In genomic region chr12:119672194-119672593, GRCh38 we compare ENCODE assay signal across 11 cellular contexts. TPM values are rescaled to one million over a fixed set of nuclear protein-coding genes. Genes with fewer than 3 reads are reported as not detected.
DNase-seq lines count a peak whose midpoint lies in the region; ATAC-seq and TF ChIP-seq lines count a peak whose summit lies in the region.
"Had no signal": no experiment of that assay in that cellular context is flagged by ENCODE, and none has a peak within 500 bp of the region (broad histone marks: within the 10 kb centered on the region; RNA-seq: fewer than 3 reads in every experiment).

No MANE protein-coding gene starts in this region.

- no peaks in the 10 kb centered on the region for H3K9me3 Mint-ChIP-seq in CD4-positive, CD25-positive, alpha-beta regulatory T cell
- H3K9me3 Mint-ChIP-seq in activated naive CD8-positive, alpha-beta T cell treated with anti-CD3 and anti-CD28 coated beads, Interleukin-2, amount 50 U/mL, for 24 hours = no peaks in the 10 kb centered on the region
- no peaks in the 10 kb centered on the region for H3K9me3 Mint-ChIP-seq in natural killer cell treated with Interleukin-12 subunit alpha and Interleukin-12 subunit beta and Interleukin-15 and Interleukin-18, amount 100 ng/mL, for 72 hours

- H3K27me3 Mint-ChIP-seq in CD4-positive, CD25-positive, alpha-beta regulatory T cell = no peaks in the 10 kb centered on the region
- H3K27me3 Mint-ChIP-seq in activated naive CD8-positive, alpha-beta T cell treated with anti-CD3 and anti-CD28 coated beads, Interleukin-2, amount 50 U/mL, for 24 hours = no peaks in the 10 kb centered on the region
- no peaks in the 10 kb centered on the region for H3K27me3 Mint-ChIP-seq in natural killer cell treated with Interleukin-12 subunit alpha and Interleukin-12 subunit beta and Interleukin-15 and Interleukin-18, amount 100 ng/mL, for 72 hours

- H3K4me1 Mint-ChIP-seq in CD4-positive, CD25-positive, alpha-beta regulatory T cell = peaks cover 36 to 64% (median 49%) of the 10 kb centered on the region in 4 donors
- H3K4me1 Mint-ChIP-seq in activated naive CD8-positive, alpha-beta T cell treated with anti-CD3 and anti-CD28 coated beads, Interleukin-2, amount 50 U/mL, for 24 hours = peaks cover 67% of the 10 kb centered on the region
- H3K4me1 Mint-ChIP-seq in natural killer cell treated with Interleukin-12 subunit alpha and Interleukin-12 subunit beta and Interleukin-15 and Interleukin-18, amount 100 ng/mL, for 72 hours (ENCODE audit: low read depth in 2 of 2) = peaks cover 31 to 49% of the 10 kb centered on the region in 2 donors

- peaks cover 33% of the 10 kb centered on the region for H3K4me1 ChIP-seq in CD4-positive, CD25-positive, alpha-beta regulatory T cell (ENCODE audit: control insufficient read depth, insufficient read depth, low read length, poor library complexity, severe bottlenecking)

- no peak for ATAC-seq in CD4-positive, CD25-positive, alpha-beta regulatory T cell (ENCODE audit: low read depth in 2 of 2)
- ATAC-seq in activated naive CD8-positive, alpha-beta T cell treated with anti-CD3 and anti-CD28 coated beads, Interleukin-2, amount 50 U/mL, for 24 hours = no peak
- no peak for ATAC-seq in natural killer cell treated with Interleukin-12 subunit alpha and Interleukin-12 subunit beta and Interleukin-15 and Interleukin-18, amount 100 ng/mL, for 72 hours
- ATAC-seq in HG02588 (IDR thresholded peaks at IDR 0.05; ENCODE audit: unreplicated experiment) = no peak
- ATAC-seq in GM19463 (IDR thresholded peaks at IDR 0.05; ENCODE audit: unreplicated experiment) = no peak
- ATAC-seq in GM21529 (IDR thresholded peaks at IDR 0.05; ENCODE audit: unreplicated experiment) = no peak

- H3K27ac Mint-ChIP-seq in CD4-positive, CD25-positive, alpha-beta regulatory T cell = peak overlapping the region; percentile 28 to 84 (median 61)
- peak overlapping the region; percentile 87 for H3K27ac Mint-ChIP-seq in activated naive CD8-positive, alpha-beta T cell treated with anti-CD3 and anti-CD28 coated beads, Interleukin-2, amount 50 U/mL, for 24 hours
- peak overlapping the region; percentile 70 to 84 for H3K27ac Mint-ChIP-seq in natural killer cell treated with Interleukin-12 subunit alpha and Interleukin-12 subunit beta and Interleukin-15 and Interleukin-18, amount 100 ng/mL, for 72 hours

- no peak overlapping the region for H3K27ac ChIP-seq in CD4-positive, CD25-positive, alpha-beta regulatory T cell (ENCODE audit: insufficient read depth, low read length, poor library complexity, severe bottlenecking)
- H3K27ac ChIP-seq in coronary artery = peak overlapping the region in 1 of 2 donors; percentile 31

- H3K36me3 Mint-ChIP-seq in CD4-positive, CD25-positive, alpha-beta regulatory T cell = peaks cover 63% of the 10 kb centered on the region
- H3K36me3 Mint-ChIP-seq in activated naive CD8-positive, alpha-beta T cell treated with anti-CD3 and anti-CD28 coated beads, Interleukin-2, amount 50 U/mL, for 24 hours (ENCODE audit: low read depth) = peaks cover 75% of the 10 kb centered on the region
- H3K36me3 Mint-ChIP-seq in natural killer cell treated with Interleukin-12 subunit alpha and Interleukin-12 subunit beta and Interleukin-15 and Interleukin-18, amount 100 ng/mL, for 72 hours = peaks cover 44% of the 10 kb centered on the region

- H3K27me3 ChIP-seq in CD4-positive, CD25-positive, alpha-beta regulatory T cell (ENCODE audit: control insufficient read depth, insufficient read depth, low read length) = no peaks in the 10 kb centered on the region

- peak overlapping the region in 1 of 4 donors; percentile 40 for H3K4me3 Mint-ChIP-seq in CD4-positive, CD25-positive, alpha-beta regulatory T cell
- no peak overlapping the region for H3K4me3 Mint-ChIP-seq in activated naive CD8-positive, alpha-beta T cell treated with anti-CD3 and anti-CD28 coated beads, Interleukin-2, amount 50 U/mL, for 24 hours
- no peak overlapping the region for H3K4me3 Mint-ChIP-seq in natural killer cell treated with Interleukin-12 subunit alpha and Interleukin-12 subunit beta and Interleukin-15 and Interleukin-18, amount 100 ng/mL, for 72 hours

- H3K36me3 ChIP-seq in CD4-positive, CD25-positive, alpha-beta regulatory T cell (ENCODE audit: control insufficient read depth, insufficient read depth, low read length) = peaks cover 60% of the 10 kb centered on the region

- DNase-seq in CD4-positive, CD25-positive, alpha-beta regulatory T cell = no peak
- DNase-seq in HUDEP-2 (lab: John Stamatoyannopoulos, UW; ENCODE audit: unreplicated experiment in 76 of 76) (peak in 51 of 76 experiments; percentile 8 to 70 (median 40)), coronary artery (ENCODE audit: low spot score) (no peak)
- no peak for DNase-seq in activated naive CD8-positive, alpha-beta T cell treated with anti-CD3 and anti-CD28 coated beads, Interleukin-2, amount 50 U/mL, for 24 hours
- DNase-seq in natural killer cell treated with Interleukin-12 subunit alpha and Interleukin-12 subunit beta and Interleukin-15 and Interleukin-18, amount 100 ng/mL, for 72 hours (ENCODE audit: low spot score) = no peak
- DNase-seq: AML-193, NCI-H748 treated with DMSO at 0.1 percent for 48 hours had no signal

- H3K9me3 ChIP-seq in CD4-positive, CD25-positive, alpha-beta regulatory T cell (ENCODE audit: control insufficient read depth in 2 of 2, low read length in 2 of 2) = no peaks in the 10 kb centered on the region

- no peak overlapping the region for H3K4me3 ChIP-seq in CD4-positive, CD25-positive, alpha-beta regulatory T cell (ENCODE audit: low read depth, low read length)
- no peak overlapping the region for H3K4me3 ChIP-seq in coronary artery
- H3K4me3 ChIP-seq: smooth muscle cell had no signal

- no peak for TF ChIP-seq CTCF in coronary artery (IDR thresholded peaks at IDR 0.05)

RNA-seq across cellular contexts. Expression of gene PRKAB1, which starts 4.3 kb away (rescaled TPM):
- total RNA-seq in CD4-positive, CD25-positive, alpha-beta regulatory T cell = 23.5 TPM
- 10 to 100 TPM; 40.9 to 66.2 (median 51.5) TPM for polyA plus RNA-seq in CD4-positive, CD25-positive, alpha-beta regulatory T cell
- total RNA-seq in natural killer cell treated with Interleukin-12 subunit alpha and Interleukin-12 subunit beta and Interleukin-15 and Interleukin-18, amount 100 ng/mL, for 72 hours = 10 to 100 TPM; 27.4 to 31.4 TPM

Comparison
In these comparisons a context has a peak if more than half of its experiments do, and no peak if none do; other contexts are left out.
1. DNase-seq: peak in HUDEP-2 (51 of 76); none in CD4-positive, CD25-positive, alpha-beta regulatory T cell (0 of 3), activated naive CD8-positive, alpha-beta T cell treated with anti-CD3 and anti-CD28 coated beads, Interleukin-2, amount 50 U/mL, for 24 hours (single experiment), natural killer cell treated with Interleukin-12 subunit alpha and Interleukin-12 subunit beta and Interleukin-15 and Interleukin-18, amount 100 ng/mL, for 72 hours (single experiment) and coronary artery (single experiment).
2. Peak in every context shown above with its lines, with median percentiles within 50 percentile points of each other: H3K27ac Mint-ChIP-seq.